ENCODE assay signal across 12 cellular contexts in the genomic region with DNA sequence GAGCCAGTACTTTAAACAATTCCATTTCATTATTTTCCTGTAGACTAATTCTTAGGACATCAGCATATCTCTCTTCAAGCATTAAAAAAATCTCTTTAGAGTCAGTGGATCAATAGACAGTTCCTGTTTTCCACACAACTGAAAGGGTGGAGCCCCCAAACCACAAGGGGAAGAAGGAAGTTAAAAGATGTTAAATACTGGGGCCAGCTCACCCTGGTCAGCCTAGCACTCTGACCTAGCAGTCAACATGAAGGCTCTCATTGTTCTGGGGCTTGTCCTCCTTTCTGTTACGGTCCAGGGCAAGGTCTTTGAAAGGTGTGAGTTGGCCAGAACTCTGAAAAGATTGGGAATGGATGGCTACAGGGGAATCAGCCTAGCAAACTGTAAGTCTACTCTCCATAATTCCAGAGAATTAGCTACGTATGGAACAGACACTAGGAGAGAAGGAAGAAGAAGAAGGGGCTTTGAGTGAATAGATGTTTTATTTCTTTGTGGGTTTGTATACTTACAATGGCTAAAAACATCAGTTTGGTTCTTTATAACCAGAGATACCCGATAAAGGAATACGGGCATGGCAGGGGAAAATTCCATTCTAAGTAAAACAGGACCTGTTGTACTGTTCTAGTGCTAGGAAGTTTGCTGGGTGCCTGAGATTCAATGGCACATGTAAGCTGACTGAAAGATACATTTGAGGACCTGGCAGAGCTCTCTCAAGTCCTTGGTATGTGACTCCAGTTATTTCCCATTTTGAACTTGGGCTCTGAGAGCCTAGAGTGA. TPM values are rescaled to one million over a fixed set of nuclear protein-coding genes. Genes with fewer than 3 reads are reported as not detected.
DNase-seq lines count a peak whose midpoint lies in the region; ATAC-seq, FAIRE-seq and TF ChIP-seq lines count a peak whose summit lies in the region.
"Had no signal": no experiment of that assay in that cellular context is flagged by ENCODE, and none has a peak within 500 bp of the region (broad histone marks: within the 10 kb centered on the region; RNA-seq: fewer than 3 reads in every experiment).

Gene LYZ (plus strand): TSS at position 220 of the 777 bp plus-strand sequence. CDS start 28 bp downstream, at position 248.

- H3K9ac ChIP-seq in GM12878 (ENCODE audit: control insufficient read depth, insufficient read depth, low read length): no peak within 1 kb of the TSS

- no peaks in the 10 kb centered on the region for H3K79me2 ChIP-seq in GM12878 (ENCODE audit: control insufficient read depth, insufficient read depth, low read length)

- FAIRE-seq in GM12878 (lab: Jason Lieb, UNC): no peak
- FAIRE-seq: astrocyte had no signal

- peak; percentile 28; the same call in 1 of the 3 replicates for ATAC-seq in GM12878
- no peak for ATAC-seq in GM21447 (IDR thresholded peaks at IDR 0.05; ENCODE audit: unreplicated experiment)

- TF ChIP-seq RAD21 in GM12878 (IDR thresholded peaks at IDR 0.05; ENCODE audit: insufficient read depth, low read depth, low read length): no peak

- in situ Hi-C loops in GM12878 (cut with MboI): no loop called here
- in situ Hi-C loops in transverse colon (cut with MboI; ENCODE audit: low pct_ligation_motif_present in 1 of 4, low pct_unique_long_range_greater_than_20kb in 1 of 4, low sequenced_read_pairs in 3 of 4): no loop called here

- H3K27me3 ChIP-seq in GM12878 (replicated peaks in 1 of 2; ENCODE audit: control insufficient read depth in 2 of 2, insufficient read depth in 2 of 2, low read length in 1 of 2) (no peaks in the 10 kb centered on the region), transverse colon (no peaks in the 10 kb centered on the region), dorsolateral prefrontal cortex (peaks cover 0 to 4% (median 0%) of the 10 kb centered on the region in 45 donors)

- SMC1A ChIA-PET in GM12878 (lab: Charles Lee; ENCODE audit: uncharacterized antibody, unreplicated experiment): interaction anchor here (1.0 to 1.5 kb wide), 2 partner anchors 9 to 57 kb away, joined by 3 read pairs; no protein-coding TSS in a partner anchor

- no peak within 1 kb of the TSS for H2AFZ ChIP-seq in GM12878 (ENCODE audit: control insufficient read depth, low read depth, low read length)

- TF ChIP-seq CTCF in GM12878 (IDR thresholded peaks at IDR 0.05 in 2 of 3, conservative IDR thresholded peaks at IDR 0.05 in 1 of 3; ENCODE audit: control insufficient read depth in 2 of 3, extremely low read depth in 1 of 3, insufficient read depth in 1 of 3, low read depth in 3 of 3, low read length in 3 of 3) (no peak), transverse colon (IDR thresholded peaks at IDR 0.05) (no peak), dorsolateral prefrontal cortex (IDR thresholded peaks at IDR 0.05 in 54 of 56, conservative IDR thresholded peaks at IDR 0.05 in 2 of 56; ENCODE audit: low read depth in 1 of 56, partially characterized antibody in 56 of 56) (no peak)

- 68% methylated on average over 4 of the region's 4 CpGs for WGBS in GM12878 (ENCODE audit: insufficient coverage, insufficient replicate concordance, low lambda C conversion rate, missing lambda C conversion rate)
- 81 to 89% methylated on average over 3 to 4 of the region's 4 CpGs for WGBS in transverse colon (ENCODE audit: low coverage in 1 of 2), 2 donors

- no peak for TF ChIP-seq POLR2A in GM12878 (IDR thresholded peaks at IDR 0.05; ENCODE audit: low read depth, low read length)
- TF ChIP-seq POLR2A in transverse colon (IDR thresholded peaks at IDR 0.05): peak; percentile 30

- no peaks in the 10 kb centered on the region for H4K20me1 ChIP-seq in GM12878 (ENCODE audit: control insufficient read depth, insufficient read depth)

- no peaks in the 10 kb centered on the region for H3K4me1 ChIP-seq in GM12878 (ENCODE audit: control insufficient read depth, insufficient read depth, low read length)
- H3K4me1 ChIP-seq in transverse colon: peaks cover 0 to 18% (median 2%) of the 10 kb centered on the region in 4 donors

- H3K4me2 ChIP-seq in GM12878 (ENCODE audit: control insufficient read depth, insufficient read depth): no peak within 1 kb of the TSS

- H3K27ac ChIP-seq in GM12878 (ENCODE audit: control insufficient read depth, insufficient read depth) (no peak within 1 kb of the TSS), transverse colon (peak within 1 kb of the TSS in 2 of 4 donors; percentile 22 to 38), dorsolateral prefrontal cortex (no peak within 1 kb of the TSS)

- intact Hi-C loops in GM12878 (cut with micrococcal nuclease; ENCODE audit: unreplicated experiment): no loop called here
- intact Hi-C loops in transverse colon (cut with DNase I; ENCODE audit: low total_unique reads): no loop called here
- intact Hi-C loops in dorsolateral prefrontal cortex (cut with DNase I): no loop called here

- POLR2A ChIA-PET in GM12878 (lab: Charles Lee): no interaction called here

- RAD21 ChIA-PET in GM12878 (lab: Charles Lee; ENCODE audit: unreplicated experiment): interaction anchor here (1.8 to 3.4 kb wide), 2 partner anchors 9 to 57 kb away, joined by 3 to 14 read pairs; no protein-coding TSS in a partner anchor

- TF ChIP-seq EP300 in GM12878 (IDR thresholded peaks at IDR 0.05; ENCODE audit: borderline replicate concordance in 1 of 2, control insufficient read depth in 1 of 2, low read depth in 2 of 2, low read length in 2 of 2): no peak
- no peak for TF ChIP-seq EP300 in transverse colon (IDR thresholded peaks at IDR 0.05; ENCODE audit: low read depth)

- H3K36me3 ChIP-seq in GM12878 (ENCODE audit: control insufficient read depth in 2 of 2, insufficient read depth in 2 of 2, low read length in 1 of 2) (no peaks in the 10 kb centered on the region), transverse colon (no peaks in the 10 kb centered on the region)

- H3K4me3 ChIP-seq in GM12878: no peak within 1 kb of the TSS
- H3K4me3 ChIP-seq in transverse colon: no peak within 1 kb of the TSS
- peak within 1 kb of the TSS in 5 of 59 donors; percentile 3 to 23 (median 15) for H3K4me3 ChIP-seq in dorsolateral prefrontal cortex

- BruUV-seq in GM12878 (replicated peaks; lab: Mats Ljungman, UMichigan): no TSS peak

- CTCF ChIA-PET in GM12878 (lab: Yijun Ruan, JAX): interaction anchor here (0.7 to 2.8 kb wide), 7 partner anchors 8 to 222 kb away, joined by 3 to 12 read pairs (median 4); no protein-coding TSS in a partner anchor

- peak; percentile 30 for DNase-seq in LoVo (ENCODE audit: low spot score)
- no peak for DNase-seq in GM12878 (ENCODE audit: low read depth, low spot score)
- DNase-seq in mesenteric fat pad (ENCODE audit: low spot score): no peak
- peak; percentile 20 for DNase-seq in transverse colon
- no peak for DNase-seq in dorsolateral prefrontal cortex
- no peak for DNase-seq in activated CD8-positive, alpha-beta memory T cell treated with anti-CD3 and anti-CD28 coated beads, Interleukin-2, amount 50 U/mL, for 48 hours
- no peak for DNase-seq in DMS114 treated with DMSO at 0.1 percent for 48 hours (lab: John Stamatoyannopoulos, UW; ENCODE audit: unreplicated experiment)
- DNase-seq: activated CD4-positive, alpha-beta T cell treated with anti-CD3 and anti-CD28 coated beads, Interleukin-2, amount 50 U/mL, for 1 hour; mesenchymal stem cell; NCI-H1105 treated with DMSO at 0.1 percent for 48 hours had no signal

- H3K9me3 ChIP-seq in GM12878 (replicated peaks; ENCODE audit: control insufficient read depth, insufficient read depth, low read length): no peaks in the 10 kb centered on the region
- no peaks in the 10 kb centered on the region for H3K9me3 ChIP-seq in transverse colon

TF ChIP-seq in GM12878, 131 proteins besides CTCF, POLR2A, EP300 and RAD21 (continues in another document):
- TF ChIP-seq STAT1 (conservative IDR thresholded peaks at IDR 0.05): no peak

RNA-seq across cellular contexts. Expression of gene LYZ, which starts in this region (rescaled TPM):
- not detected in 2 replicates for total RNA-seq in GM12878 (2013; cell fraction: nucleolus; rRNA removed)
- total RNA-seq in GM12878 (2014; rRNA removed) (0.05 TPM in 1 of 2 replicates, not detected in the other), GM12878 (2014; rRNA removed; fragmentation: Illumina TruSeq; extraction: Trizol) (not detected in 2 replicates), GM12878 (2021) (0.77 and 1.9 TPM in 2 replicates), mesenteric fat pad (81.9 TPM), transverse colon (10 to 100 TPM in 3 of 4 donors, 1 to 10 TPM in 1; 2.0 to 43.0 (median 25.3) TPM), dorsolateral prefrontal cortex (10 to 100 TPM in 8 of 120 experiments, 1 to 10 TPM in 110, under 1 TPM in 2; 0.60 to 45.8 (median 4.0) TPM)
- polyA plus RNA-seq in GM12878 (2011; ENCODE audit: low read depth): not detected
- polyA plus RNA-seq in GM12878 (2011; rRNA removed) (not detected in 2 replicates), GM12878 (2014; fragmentation: Illumina TruSeq; extraction: Trizol) (not detected in 2 replicates), GM12878 (2014; fragmentation: Nextera tagmentation; extraction: Ambion mirVana) (not detected), GM12878 (2014; rRNA removed) (not detected in 2 replicates), GM12878 (2016; fragmentation: Nextera tagmentation; extraction: Ambion mirVana) (not detected)
- 0.07 TPM in 1 of 2 replicates, not detected in the other for polyA plus RNA-seq in GM12878 (2011; cell fraction: cytosol; rRNA removed)
- not detected in 2 replicates for polyA plus RNA-seq in GM12878 (2011; cell fraction: nucleus; rRNA removed)
- polyA plus RNA-seq in GM12878 (2012): not detected in 2 replicates
- polyA minus RNA-seq in GM12878 (2011; rRNA and poly(A)+ RNA removed): not detected in 2 replicates
- not detected in 2 replicates for polyA minus RNA-seq in GM12878 (2011; cell fraction: cytosol; rRNA and poly(A)+ RNA removed)
- polyA minus RNA-seq in GM12878 (2011; cell fraction: nucleus; rRNA and poly(A)+ RNA removed): not detected in 2 replicates

Comparison
In these comparisons a context has a peak if more than half of its experiments do, and no peak if none do; other contexts are left out.
1. DNase-seq: peak in LoVo (single experiment) and transverse colon (single experiment); none in GM12878 (single experiment), mesenteric fat pad (single experiment), dorsolateral prefrontal cortex (0 of 10), activated CD8-positive, alpha-beta memory T cell treated with anti-CD3 and anti-CD28 coated beads, Interleukin-2, amount 50 U/mL, for 48 hours (single experiment) and DMS114 treated with DMSO at 0.1 percent for 48 hours (single experiment).